ENCODE assay signal across 20 cellular contexts in the genomic region with DNA sequence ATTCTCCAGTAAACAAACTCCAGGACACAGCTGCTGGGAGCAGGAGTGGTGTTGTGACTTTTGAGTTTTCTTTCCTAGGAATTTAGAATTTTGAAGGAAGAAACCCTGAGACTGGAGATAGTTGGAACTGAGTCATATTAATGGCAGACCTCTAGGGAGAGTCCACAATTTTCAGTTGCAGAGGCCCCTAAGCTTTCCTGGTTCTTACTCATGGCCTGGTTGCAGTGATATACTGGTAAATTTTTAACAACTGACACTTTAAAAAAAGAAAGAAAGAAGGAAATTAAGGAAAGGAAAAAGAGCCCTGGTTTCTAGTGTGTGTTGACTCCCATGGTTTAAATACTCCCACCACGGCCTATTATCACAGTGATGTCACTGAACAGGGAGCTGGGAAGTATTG. TPM values are rescaled to one million over a fixed set of nuclear protein-coding genes. Genes with fewer than 3 reads are reported as not detected.
"Had no signal": no experiment of that assay in that cellular context is flagged by ENCODE, and none has a peak within 500 bp of the region (broad histone marks: within the 10 kb centered on the region; RNA-seq: fewer than 3 reads in every experiment).

No MANE protein-coding gene starts in this region.

- H3K9me3 ChIP-seq: pancreas, tibial nerve, uterus had no signal

- H3K4me1 ChIP-seq: pancreas, tibial nerve, uterus had no signal

- DNase-seq: activated CD4-positive, alpha-beta T cell treated with anti-CD3 and anti-CD28 coated beads, Interleukin-2, amount 10 ng/mL, durations not matched to agents 7 days and 5 days; activated CD8-positive, alpha-beta memory T cell treated with anti-CD3 and anti-CD28 coated beads, Interleukin-2, amount 50 U/mL, for 4 hours; activated naive CD4-positive, alpha-beta T cell treated with anti-CD3 and anti-CD28 coated beads, Interleukin-2, amount 10 ng/mL, durations not matched to agents 7 days and 5 days; activated naive CD8-positive, alpha-beta T cell treated with anti-CD3 and anti-CD28 coated beads, Interleukin-2, amount 50 U/mL, for 24 hours; activated T-cell treated with anti-CD3 and anti-CD28 coated beads, Interleukin-2, amount 50 U/mL, for 4 hours; effector CD4-positive, alpha-beta T cell; hypothalamus; islet precursor cell; naive thymus-derived CD8-positive, alpha-beta T cell; pancreas; stimulated activated CD4-positive, alpha-beta T cell treated with anti-CD3 and anti-CD28 coated beads, Interleukin-2, amount 100 ng/mL, for 24 hours; stimulated activated naive CD4-positive, alpha-beta T cell treated with Interleukin-2 at 50 U/mL for 16 hours; substantia nigra; uterus had no signal

- H3K36me3 ChIP-seq: pancreas, tibial nerve, uterus had no signal

- H3K27me3 ChIP-seq: pancreas, tibial nerve, uterus had no signal

- H3K27ac ChIP-seq: pancreas, tibial nerve, uterus had no signal

- H3K4me3 ChIP-seq: pancreas, tibial nerve, uterus had no signal

- ATAC-seq: activated CD4-positive, CD25-positive, alpha-beta regulatory T cell treated with anti-CD3 and anti-CD28 coated beads, Interleukin-2, amount 50 U/mL, for 24 hours; activated naive CD8-positive, alpha-beta T cell treated with anti-CD3 and anti-CD28 coated beads, Interleukin-2, amount 50 U/mL, for 24 hours; activated T-cell treated with anti-CD3 and anti-CD28 coated beads, Interleukin-2, amount 50 U/mL, for 4 hours; esophagus mucosa; naive thymus-derived CD8-positive, alpha-beta T cell had no signal

RNA-seq across cellular contexts. Expression of gene GGTA1, which starts 59.9 kb away (rescaled TPM):
- total RNA-seq: activated CD4-positive, alpha-beta T cell treated with anti-CD3 and anti-CD28 coated beads, Interleukin-2, amount 10 ng/mL, durations not matched to agents 7 days and 5 days; activated T-cell treated with anti-CD3 and anti-CD28 coated beads, Interleukin-2, amount 50 U/mL, for 4 hours; bronchial epithelial cell; fibroblast of villous mesenchyme; naive thymus-derived CD8-positive, alpha-beta T cell; T-helper 1 cell treated with Interleukin-12 subunit alpha and Interleukin-12 subunit beta and Interleukin-4 antibody, amounts not matched to agents 30 ng/mL and 1 ng/mL, for 36 hours had no signal
